In genomic region chr16:89863741-89864391, GRCh38 we compare ENCODE assay signal across 8 cellular contexts. TPM values are rescaled to one million over a fixed set of nuclear protein-coding genes. Genes with fewer than 3 reads are reported as not detected.
A peak's percentile ranks its signal among the peaks of the same experiment; 100 is the strongest.
DNase-seq lines count a peak whose midpoint lies in the region; ATAC-seq and TF ChIP-seq lines count a peak whose summit lies in the region.

No MANE protein-coding gene starts in this region.

- H3K4me1 ChIP-seq in right atrium auricular region = peaks cover 0 to 8% of the 10 kb centered on the region in 2 donors
- H3K4me1 ChIP-seq in subcutaneous abdominal adipose tissue (ENCODE audit: control insufficient read depth in 5 of 5, insufficient read depth in 5 of 5, low read length in 5 of 5) = peaks cover 8 to 30% (median 13%) of the 10 kb centered on the region in 5 donors
- no peaks in the 10 kb centered on the region for H3K4me1 ChIP-seq in ascending aorta

- H3K27ac Mint-ChIP-seq in activated CD4-positive, alpha-beta T cell treated with anti-CD3 and anti-CD28 coated beads for 36 hours = peak overlapping the region; percentile 82

- H3K9ac ChIP-seq in subcutaneous abdominal adipose tissue (ENCODE audit: low read length in 5 of 5) = peak overlapping the region in 4 of 5 donors; percentile 5 to 72 (median 37)

- H3K36me3 Mint-ChIP-seq in activated CD4-positive, alpha-beta T cell treated with anti-CD3 and anti-CD28 coated beads for 36 hours (ENCODE audit: low read depth) = peaks cover 4% of the 10 kb centered on the region

- H3K9me3 Mint-ChIP-seq in activated CD4-positive, alpha-beta T cell treated with anti-CD3 and anti-CD28 coated beads for 36 hours (ENCODE audit: low read depth) = peaks cover 5% of the 10 kb centered on the region

- intact Hi-C loops in activated CD4-positive, alpha-beta T cell treated with anti-CD3 and anti-CD28 coated beads for 36 hours (cut with DNase I, micrococcal nuclease) = no loop called here
- intact Hi-C loops in ascending aorta (cut with DNase I) = no loop called here

- no peaks in the 10 kb centered on the region for H3K27me3 Mint-ChIP-seq in activated CD4-positive, alpha-beta T cell treated with anti-CD3 and anti-CD28 coated beads for 36 hours

- H3K4me3 Mint-ChIP-seq in activated CD4-positive, alpha-beta T cell treated with anti-CD3 and anti-CD28 coated beads for 36 hours = peak overlapping the region; percentile 39

- CTCF ChIA-PET in activated CD4-positive, alpha-beta T cell treated with anti-CD3 and anti-CD28 coated beads for 36 hours (lab: Charles Lee) = interaction anchor here (0.7 to 2.8 kb wide), 7 partner anchors 9 to 167 kb away, joined by 3 to 15 read pairs (median 4); partner anchors contain the start of genes SPATA2L and TCF25

- ATAC-seq in activated CD4-positive, alpha-beta T cell treated with anti-CD3 and anti-CD28 coated beads for 36 hours = peak; percentile 67
- ATAC-seq in HG03442 (IDR thresholded peaks at IDR 0.05; ENCODE audit: unreplicated experiment) = peak; percentile 35

- H3K4me3 ChIP-seq in right atrium auricular region (no peak overlapping the region), subcutaneous abdominal adipose tissue (ENCODE audit: low read depth in 1 of 5, low read length in 5 of 5) (peak overlapping the region in 4 of 5 donors; percentile 5 to 53 (median 29)), ascending aorta (no peak overlapping the region)

- H3K27ac ChIP-seq in right atrium auricular region (peak overlapping the region; percentile 36 to 51), subcutaneous abdominal adipose tissue (ENCODE audit: low read depth, low read length) (peak overlapping the region; percentile 84), ascending aorta (peak overlapping the region in 1 of 2 donors; percentile 24)

- POLR2A ChIA-PET in activated CD4-positive, alpha-beta T cell treated with anti-CD3 and anti-CD28 coated beads for 36 hours (lab: Charles Lee) = interaction anchor here (0.6 to 1.1 kb wide), 2 partner anchors 68 to 158 kb away, joined by 3 to 5 read pairs; no protein-coding TSS in a partner anchor

- TF ChIP-seq CTCF in right atrium auricular region (IDR thresholded peaks at IDR 0.05) (no peak), ascending aorta (IDR thresholded peaks at IDR 0.05) (no peak)

- no peaks in the 10 kb centered on the region for H3K27me3 ChIP-seq in right atrium auricular region
- peaks cover 0 to 4% (median 0%) of the 10 kb centered on the region in 5 donors for H3K27me3 ChIP-seq in subcutaneous abdominal adipose tissue (ENCODE audit: control insufficient read depth in 5 of 5, insufficient read depth in 4 of 5, low read length in 5 of 5)
- no peaks in the 10 kb centered on the region for H3K27me3 ChIP-seq in ascending aorta

- no peaks in the 10 kb centered on the region for H3K36me3 ChIP-seq in right atrium auricular region
- H3K36me3 ChIP-seq in subcutaneous abdominal adipose tissue (ENCODE audit: control insufficient read depth in 5 of 5, insufficient read depth in 5 of 5, low read length in 5 of 5) = no peaks in the 10 kb centered on the region
- no peaks in the 10 kb centered on the region for H3K36me3 ChIP-seq in ascending aorta

- H3K9me3 ChIP-seq in right atrium auricular region = peaks cover 0 to 7% of the 10 kb centered on the region in 2 donors
- peaks cover 0 to 6% (median 5%) of the 10 kb centered on the region in 5 donors for H3K9me3 ChIP-seq in subcutaneous abdominal adipose tissue (ENCODE audit: control insufficient read depth in 5 of 5, low read length in 5 of 5)
- H3K9me3 ChIP-seq in ascending aorta = peaks cover 0 to 9% of the 10 kb centered on the region in 2 donors

- H3K4me1 Mint-ChIP-seq in activated CD4-positive, alpha-beta T cell treated with anti-CD3 and anti-CD28 coated beads for 36 hours = peaks cover 28% of the 10 kb centered on the region

- DNase-seq in activated CD4-positive, alpha-beta T cell treated with anti-CD3 and anti-CD28 coated beads for 36 hours = peak; percentile 56
- DNase-seq in activated CD4-positive, alpha-beta T cell treated with anti-CD3 and anti-CD28 coated beads, Interleukin-2, amount 50 U/mL, for 1 hour = no peak
- peak; percentile 20 for DNase-seq in activated gamma-delta T cell treated with anti-CD3 and anti-CD28 coated beads, Interleukin-2, amount 50 U/mL, for 16 hours (ENCODE audit: low read depth)
- DNase-seq in right atrium auricular region (ENCODE audit: low spot score) (no peak), ascending aorta (ENCODE audit: low spot score in 2 of 2) (no peak), superior temporal gyrus (ENCODE audit: extremely low spot score) (no peak)

RNA-seq across cellular contexts. Expression of gene TCF25, which starts 9.5 kb away (rescaled TPM):
- 100 to 1,000 TPM; 122 to 133 TPM for total RNA-seq in activated CD4-positive, alpha-beta T cell treated with anti-CD3 and anti-CD28 coated beads for 36 hours
- 100 to 1,000 TPM in 1 of 2 donors, 10 to 100 TPM in 1; 91.8 to 108 TPM for total RNA-seq in right atrium auricular region
- 237 TPM for total RNA-seq in ascending aorta

RNA-seq across cellular contexts. Expression of gene SPIRE2, which starts 35.6 kb away (rescaled TPM):
- 1 to 10 TPM; 1.1 to 1.5 TPM for total RNA-seq in activated CD4-positive, alpha-beta T cell treated with anti-CD3 and anti-CD28 coated beads for 36 hours
- total RNA-seq in right atrium auricular region = 1 to 10 TPM in 1 of 2 donors, under 1 TPM in 1; 0.90 to 1.8 TPM
- not detected for total RNA-seq in ascending aorta

RNA-seq across cellular contexts. Expression of gene FANCA, which starts 47.4 kb away (rescaled TPM):
- 10 to 100 TPM; 91.5 to 94.4 TPM for total RNA-seq in activated CD4-positive, alpha-beta T cell treated with anti-CD3 and anti-CD28 coated beads for 36 hours
- total RNA-seq in right atrium auricular region (1 to 10 TPM in 1 of 2 donors, under 1 TPM in 1; 0.70 to 1.5 TPM), ascending aorta (68.1 TPM)

RNA-seq across cellular contexts. Expression of gene MC1R, which starts 54.8 kb away (rescaled TPM):
- total RNA-seq in activated CD4-positive, alpha-beta T cell treated with anti-CD3 and anti-CD28 coated beads for 36 hours = 1 to 10 TPM; 1.2 to 2.0 TPM
- total RNA-seq in right atrium auricular region (1 to 10 TPM in 1 of 2 donors, under 1 TPM in 1; 0.63 to 1.8 TPM), ascending aorta (13.2 TPM)

RNA-seq across cellular contexts. Expression of gene TUBB3, which starts 59.3 kb away (rescaled TPM):
- total RNA-seq in activated CD4-positive, alpha-beta T cell treated with anti-CD3 and anti-CD28 coated beads for 36 hours = under 1 TPM; 0.40 to 0.43 TPM
- 1 to 10 TPM; 2.2 to 6.4 TPM for total RNA-seq in right atrium auricular region
- total RNA-seq in ascending aorta = 2.3 TPM

Comparison
In these comparisons a context has a peak if more than half of its experiments do, and no peak if none do; other contexts are left out.
1. DNase-seq: peak in activated CD4-positive, alpha-beta T cell treated with anti-CD3 and anti-CD28 coated beads for 36 hours (single experiment) and activated gamma-delta T cell treated with anti-CD3 and anti-CD28 coated beads, Interleukin-2, amount 50 U/mL, for 16 hours (single experiment); none in activated CD4-positive, alpha-beta T cell treated with anti-CD3 and anti-CD28 coated beads, Interleukin-2, amount 50 U/mL, for 1 hour (single experiment), right atrium auricular region (single experiment), ascending aorta (0 of 2) and superior temporal gyrus (single experiment).
2. H3K4me3 ChIP-seq: peak in subcutaneous abdominal adipose tissue (4 of 5); none in right atrium auricular region (0 of 2) and ascending aorta (0 of 2).
3. RNA of gene FANCA, which starts 47.4 kb away (total RNA-seq): 91.5 to 94.4 TPM in activated CD4-positive, alpha-beta T cell treated with anti-CD3 and anti-CD28 coated beads for 36 hours and 68.1 TPM in ascending aorta (single experiment); 0.70 to 1.5 TPM in right atrium auricular region; every median in the first group is over 10 times any median in the second.